ENCODE assay signal across 6 cellular contexts in genomic region chr3:153331676-153332075, GRCh38.
"Had no signal": no experiment of that assay in that cellular context is flagged by ENCODE, and none has a peak within 500 bp of the region (broad histone marks: within the 10 kb centered on the region; RNA-seq: fewer than 3 reads in every experiment).

No MANE protein-coding gene starts in this region.

- H3K27ac Mint-ChIP-seq: GM23338, H9 had no signal

- H3K4me3 Mint-ChIP-seq: GM23338, H9 had no signal

- DNase-seq: H9, HCEC 1CT, KG1 had no signal

- H3K4me3 ChIP-seq: GM23338, K562 had no signal

- H2AFZ ChIP-seq: GM23338 had no signal

- H3K4me2 ChIP-seq: GM23338 had no signal

- H3K4me1 Mint-ChIP-seq: GM23338 had no signal

- H3K27ac ChIP-seq: HL-60 had no signal

- ATAC-seq: GM23338, K562 had no signal

- H3K9me3 Mint-ChIP-seq: GM23338, H9 had no signal
